In genomic region chr10:37763132-37763531, GRCh38 we compare ENCODE assay signal across 26 cellular contexts.
"Had no signal": no experiment of that assay in that cellular context is flagged by ENCODE, and none has a peak within 500 bp of the region (broad histone marks: within the 10 kb centered on the region; RNA-seq: fewer than 3 reads in every experiment).

No MANE protein-coding gene starts in this region.

- DNase-seq: natural killer cell; occipital lobe; ovary; posterior cingulate gyrus; psoas muscle; right cardiac atrium; right lobe of liver; sigmoid colon; small intestine; stimulated activated CD4-positive, alpha-beta T cell treated with anti-CD3 and anti-CD28 coated beads, Interleukin-1b, Interleukin-23, amount 100 ng/mL, for 48 hours; stimulated activated CD4-positive, alpha-beta T cell treated with anti-CD3 and anti-CD28 coated beads, Interleukin-4, amount 100 ng/mL, for 1 hour; stimulated activated CD4-positive, alpha-beta T cell treated with anti-CD3 and anti-CD28 coated beads, Interleukin-4, amount 100 ng/mL, for 4 hours; stimulated activated CD8-positive, alpha-beta memory T cell treated with anti-CD3 and anti-CD28 coated beads, Interleukin-4, amount 100 ng/mL, for 48 hours; stimulated activated naive CD4-positive, alpha-beta T cell; stimulated activated naive CD8-positive, alpha-beta T cell treated with anti-CD3 and anti-CD28 coated beads, Interleukin-15, amount 100 ng/mL, for 72 hours; stimulated activated naive CD8-positive, alpha-beta T cell treated with anti-CD3 and anti-CD28 coated beads, Interleukin-15, Interleukin-2, amounts not matched to agents 100 U/mL and 50 U/mL, for 24 hours; substantia nigra; testis; tibial artery; transverse colon; upper lobe of right lung; uterus had no signal

- H3K9me3 ChIP-seq: ovary, testis had no signal

- ATAC-seq: natural killer cell; psoas muscle; right cardiac atrium; stimulated activated memory B cell treated with anti-CD40 and anti-IgM and Interleukin-4, amounts not matched to agents 10 μg/mL and 1 μg/mL and 100 μg/mL, for 72 hours; stimulated activated naive CD8-positive, alpha-beta T cell treated with anti-CD3 and anti-CD28 coated beads, Interleukin-15, amount 100 ng/mL, for 72 hours; stimulated activated naive CD8-positive, alpha-beta T cell treated with anti-CD3 and anti-CD28 coated beads, Interleukin-15, Interleukin-2, amounts not matched to agents 100 U/mL and 50 U/mL, for 24 hours; upper lobe of right lung had no signal

- H3K36me3 ChIP-seq: neural progenitor cell, ovary, right lobe of liver, transverse colon, upper lobe of right lung, uterus had no signal

- H3K4me3 ChIP-seq: neural progenitor cell, ovary, psoas muscle, right lobe of liver, sigmoid colon, suprapubic skin, testis, tibial artery, transverse colon, upper lobe of right lung, uterus had no signal

- H3K4me2 ChIP-seq: neural progenitor cell had no signal

- H3K79me2 ChIP-seq: parathyroid adenoma had no signal

- H3K27me3 ChIP-seq: neural progenitor cell, ovary, right lobe of liver, sigmoid colon, suprapubic skin, testis, tibial artery, transverse colon, upper lobe of right lung, uterus had no signal

- H3K27ac ChIP-seq: neural progenitor cell, ovary, parathyroid adenoma, psoas muscle, sigmoid colon, suprapubic skin, testis, tibial artery, transverse colon, upper lobe of right lung, uterus had no signal

- H2AFZ ChIP-seq: neural progenitor cell, parathyroid adenoma had no signal

- H3K9ac ChIP-seq: neural progenitor cell, parathyroid adenoma had no signal

- H3K4me1 ChIP-seq: neural progenitor cell, parathyroid adenoma, psoas muscle, sigmoid colon, suprapubic skin, testis, tibial artery, transverse colon, upper lobe of right lung, uterus had no signal
